ENCODE assay signal across 1 cellular context in the genomic region with DNA sequence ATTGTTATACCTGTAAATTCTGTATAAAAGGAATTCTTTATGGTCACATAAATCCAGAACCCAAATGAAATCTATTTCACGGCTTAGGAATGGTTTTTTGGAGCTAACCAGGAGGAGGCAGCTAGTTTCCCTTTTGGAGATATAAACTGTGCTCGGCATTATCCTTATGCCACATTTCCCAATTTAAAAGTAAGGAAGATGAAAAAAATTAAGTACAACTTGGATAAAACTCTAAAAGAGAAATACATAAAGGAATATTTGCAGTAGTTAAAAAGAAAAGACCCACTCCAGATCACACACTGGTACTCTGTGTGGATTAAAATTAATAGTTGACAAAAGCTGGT.
TF ChIP-seq lines count a peak whose summit lies in the region.

No MANE protein-coding gene starts in this region.

TF ChIP-seq in GM23338, 12 proteins besides CTCF, POLR2A, EP300 and RAD21:
- TF ChIP-seq POLR2AphosphoS5 (IDR thresholded peaks at IDR 0.05; ENCODE audit: low read depth) (no peak), EZH2phosphoT487 (IDR thresholded peaks at IDR 0.05; ENCODE audit: unreplicated experiment) (no peak), JUNB (IDR thresholded peaks at IDR 0.05; ENCODE audit: unreplicated experiment) (no peak), ZNF114 (CRISPR knock-in tag; IDR thresholded peaks at IDR 0.05) (no peak), CREB1 (CRISPR knock-in tag; IDR thresholded peaks at IDR 0.05; ENCODE audit: low read depth) (no peak), NANOG (IDR thresholded peaks at IDR 0.05; ENCODE audit: borderline replicate concordance) (no peak), EZH2 (IDR thresholded peaks at IDR 0.05; ENCODE audit: low read depth, unreplicated experiment) (no peak), ZNF331 (CRISPR knock-in tag; IDR thresholded peaks at IDR 0.05; ENCODE audit: low read depth) (no peak), STAT1 (IDR thresholded peaks at IDR 0.05; ENCODE audit: unreplicated experiment) (no peak)
- TF ChIP-seq, protein P1, sequence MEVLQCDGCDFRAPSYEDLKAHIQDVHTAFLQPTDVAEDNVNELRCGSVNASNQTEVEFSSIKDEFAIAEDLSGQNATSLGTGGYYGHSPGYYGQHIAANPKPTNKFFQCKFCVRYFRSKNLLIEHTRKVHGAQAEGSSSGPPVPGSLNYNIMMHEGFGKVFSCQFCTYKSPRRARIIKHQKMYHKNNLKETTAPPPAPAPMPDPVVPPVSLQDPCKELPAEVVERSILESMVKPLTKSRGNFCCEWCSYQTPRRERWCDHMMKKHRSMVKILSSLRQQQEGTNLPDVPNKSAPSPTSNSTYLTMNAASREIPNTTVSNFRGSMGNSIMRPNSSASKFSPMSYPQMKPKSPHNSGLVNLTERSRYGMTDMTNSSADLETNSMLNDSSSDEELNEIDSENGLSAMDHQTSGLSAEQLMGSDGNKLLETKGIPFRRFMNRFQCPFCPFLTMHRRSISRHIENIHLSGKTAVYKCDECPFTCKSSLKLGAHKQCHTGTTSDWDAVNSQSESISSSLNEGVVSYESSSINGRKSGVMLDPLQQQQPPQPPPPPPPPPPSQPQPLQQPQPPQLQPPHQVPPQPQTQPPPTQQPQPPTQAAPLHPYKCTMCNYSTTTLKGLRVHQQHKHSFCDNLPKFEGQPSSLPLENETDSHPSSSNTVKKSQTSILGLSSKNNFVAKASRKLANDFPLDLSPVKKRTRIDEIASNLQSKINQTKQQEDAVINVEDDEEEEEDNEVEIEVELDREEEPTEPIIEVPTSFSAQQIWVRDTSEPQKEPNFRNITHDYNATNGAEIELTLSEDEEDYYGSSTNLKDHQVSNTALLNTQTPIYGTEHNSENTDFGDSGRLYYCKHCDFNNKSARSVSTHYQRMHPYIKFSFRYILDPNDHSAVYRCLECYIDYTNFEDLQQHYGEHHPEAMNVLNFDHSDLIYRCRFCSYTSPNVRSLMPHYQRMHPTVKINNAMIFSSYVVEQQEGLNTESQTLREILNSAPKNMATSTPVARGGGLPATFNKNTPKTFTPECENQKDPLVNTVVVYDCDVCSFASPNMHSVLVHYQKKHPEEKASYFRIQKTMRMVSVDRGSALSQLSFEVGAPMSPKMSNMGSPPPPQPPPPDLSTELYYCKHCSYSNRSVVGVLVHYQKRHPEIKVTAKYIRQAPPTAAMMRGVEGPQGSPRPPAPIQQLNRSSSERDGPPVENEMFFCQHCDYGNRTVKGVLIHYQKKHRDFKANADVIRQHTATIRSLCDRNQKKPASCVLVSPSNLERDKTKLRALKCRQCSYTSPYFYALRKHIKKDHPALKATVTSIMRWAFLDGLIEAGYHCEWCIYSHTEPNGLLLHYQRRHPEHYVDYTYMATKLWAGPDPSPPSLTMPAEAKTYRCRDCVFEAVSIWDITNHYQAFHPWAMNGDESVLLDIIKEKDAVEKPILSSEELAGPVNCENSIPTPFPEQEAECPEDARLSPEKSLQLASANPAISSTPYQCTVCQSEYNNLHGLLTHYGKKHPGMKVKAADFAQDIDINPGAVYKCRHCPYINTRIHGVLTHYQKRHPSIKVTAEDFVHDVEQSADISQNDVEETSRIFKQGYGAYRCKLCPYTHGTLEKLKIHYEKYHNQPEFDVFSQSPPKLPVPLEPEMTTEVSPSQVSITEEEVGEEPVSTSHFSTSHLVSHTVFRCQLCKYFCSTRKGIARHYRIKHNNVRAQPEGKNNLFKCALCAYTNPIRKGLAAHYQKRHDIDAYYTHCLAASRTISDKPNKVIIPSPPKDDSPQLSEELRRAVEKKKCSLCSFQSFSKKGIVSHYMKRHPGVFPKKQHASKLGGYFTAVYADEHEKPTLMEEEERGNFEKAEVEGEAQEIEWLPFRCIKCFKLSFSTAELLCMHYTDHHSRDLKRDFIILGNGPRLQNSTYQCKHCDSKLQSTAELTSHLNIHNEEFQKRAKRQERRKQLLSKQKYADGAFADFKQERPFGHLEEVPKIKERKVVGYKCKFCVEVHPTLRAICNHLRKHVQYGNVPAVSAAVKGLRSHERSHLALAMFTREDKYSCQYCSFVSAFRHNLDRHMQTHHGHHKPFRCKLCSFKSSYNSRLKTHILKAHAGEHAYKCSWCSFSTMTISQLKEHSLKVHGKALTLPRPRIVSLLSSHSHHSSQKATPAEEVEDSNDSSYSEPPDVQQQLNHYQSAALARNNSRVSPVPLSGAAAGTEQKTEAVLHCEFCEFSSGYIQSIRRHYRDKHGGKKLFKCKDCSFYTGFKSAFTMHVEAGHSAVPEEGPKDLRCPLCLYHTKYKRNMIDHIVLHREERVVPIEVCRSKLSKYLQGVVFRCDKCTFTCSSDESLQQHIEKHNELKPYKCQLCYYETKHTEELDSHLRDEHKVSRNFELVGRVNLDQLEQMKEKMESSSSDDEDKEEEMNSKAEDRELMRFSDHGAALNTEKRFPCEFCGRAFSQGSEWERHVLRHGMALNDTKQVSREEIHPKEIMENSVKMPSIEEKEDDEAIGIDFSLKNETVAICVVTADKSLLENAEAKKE (CRISPR knock-in tag; IDR thresholded peaks at IDR 0.05), result no peak
- TF ChIP-seq, protein P2, sequence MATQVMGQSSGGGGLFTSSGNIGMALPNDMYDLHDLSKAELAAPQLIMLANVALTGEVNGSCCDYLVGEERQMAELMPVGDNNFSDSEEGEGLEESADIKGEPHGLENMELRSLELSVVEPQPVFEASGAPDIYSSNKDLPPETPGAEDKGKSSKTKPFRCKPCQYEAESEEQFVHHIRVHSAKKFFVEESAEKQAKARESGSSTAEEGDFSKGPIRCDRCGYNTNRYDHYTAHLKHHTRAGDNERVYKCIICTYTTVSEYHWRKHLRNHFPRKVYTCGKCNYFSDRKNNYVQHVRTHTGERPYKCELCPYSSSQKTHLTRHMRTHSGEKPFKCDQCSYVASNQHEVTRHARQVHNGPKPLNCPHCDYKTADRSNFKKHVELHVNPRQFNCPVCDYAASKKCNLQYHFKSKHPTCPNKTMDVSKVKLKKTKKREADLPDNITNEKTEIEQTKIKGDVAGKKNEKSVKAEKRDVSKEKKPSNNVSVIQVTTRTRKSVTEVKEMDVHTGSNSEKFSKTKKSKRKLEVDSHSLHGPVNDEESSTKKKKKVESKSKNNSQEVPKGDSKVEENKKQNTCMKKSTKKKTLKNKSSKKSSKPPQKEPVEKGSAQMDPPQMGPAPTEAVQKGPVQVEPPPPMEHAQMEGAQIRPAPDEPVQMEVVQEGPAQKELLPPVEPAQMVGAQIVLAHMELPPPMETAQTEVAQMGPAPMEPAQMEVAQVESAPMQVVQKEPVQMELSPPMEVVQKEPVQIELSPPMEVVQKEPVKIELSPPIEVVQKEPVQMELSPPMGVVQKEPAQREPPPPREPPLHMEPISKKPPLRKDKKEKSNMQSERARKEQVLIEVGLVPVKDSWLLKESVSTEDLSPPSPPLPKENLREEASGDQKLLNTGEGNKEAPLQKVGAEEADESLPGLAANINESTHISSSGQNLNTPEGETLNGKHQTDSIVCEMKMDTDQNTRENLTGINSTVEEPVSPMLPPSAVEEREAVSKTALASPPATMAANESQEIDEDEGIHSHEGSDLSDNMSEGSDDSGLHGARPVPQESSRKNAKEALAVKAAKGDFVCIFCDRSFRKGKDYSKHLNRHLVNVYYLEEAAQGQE (IDR thresholded peaks at IDR 0.05; ENCODE audit: unreplicated experiment), result no peak
- TF ChIP-seq, protein P3, sequence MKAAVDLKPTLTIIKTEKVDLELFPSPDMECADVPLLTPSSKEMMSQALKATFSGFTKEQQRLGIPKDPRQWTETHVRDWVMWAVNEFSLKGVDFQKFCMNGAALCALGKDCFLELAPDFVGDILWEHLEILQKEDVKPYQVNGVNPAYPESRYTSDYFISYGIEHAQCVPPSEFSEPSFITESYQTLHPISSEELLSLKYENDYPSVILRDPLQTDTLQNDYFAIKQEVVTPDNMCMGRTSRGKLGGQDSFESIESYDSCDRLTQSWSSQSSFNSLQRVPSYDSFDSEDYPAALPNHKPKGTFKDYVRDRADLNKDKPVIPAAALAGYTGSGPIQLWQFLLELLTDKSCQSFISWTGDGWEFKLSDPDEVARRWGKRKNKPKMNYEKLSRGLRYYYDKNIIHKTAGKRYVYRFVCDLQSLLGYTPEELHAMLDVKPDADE (IDR thresholded peaks at IDR 0.05), result no peak
TF ChIP-seq in GM23338: peak in this region for 0.
